Comparison of ENCODE assay signal across 19 cellular contexts in the genomic region with DNA sequence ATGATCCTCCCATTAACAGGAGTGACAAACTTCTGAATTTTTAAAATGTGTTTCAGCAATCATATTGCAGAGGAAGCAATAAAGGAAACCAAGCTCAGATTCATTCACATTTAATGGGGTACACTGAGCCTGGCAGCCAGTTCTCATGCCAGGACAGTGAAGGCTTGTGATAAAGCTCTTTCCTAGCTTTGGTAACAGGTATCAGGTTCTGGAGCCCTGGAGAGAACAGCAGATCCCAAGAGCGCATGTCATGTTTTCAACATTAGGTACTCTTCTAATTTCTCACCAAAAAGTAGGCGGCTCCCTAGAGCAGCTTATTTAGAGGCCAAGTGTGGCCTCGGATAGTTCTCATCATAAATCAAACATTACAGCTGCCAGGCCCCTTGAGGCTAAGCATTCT. TPM values are rescaled to one million over a fixed set of nuclear protein-coding genes. Genes with fewer than 3 reads are reported as not detected.
"Had no signal": no experiment of that assay in that cellular context is flagged by ENCODE, and none has a peak within 500 bp of the region (broad histone marks: within the 10 kb centered on the region; RNA-seq: fewer than 3 reads in every experiment).

No MANE protein-coding gene starts in this region.

RNA-seq across cellular contexts. Expression of gene TBC1D28, which starts 23.3 kb away (rescaled TPM):
- total RNA-seq: activated naive CD4-positive, alpha-beta T cell treated with anti-CD3 and anti-CD28 coated beads for 36 hours; activated naive CD4-positive, alpha-beta T cell treated with anti-CD3 and anti-CD28 coated beads, Interleukin-2, amount 50 U/mL, for 72 hours; activated naive CD8-positive, alpha-beta T cell treated with anti-CD3 and anti-CD28 coated beads for 36 hours; activated naive CD8-positive, alpha-beta T cell treated with anti-CD3 and anti-CD28 coated beads, Interleukin-2, amount 10 ng/mL, durations not matched to agents 7 days and 5 days; activated T-cell treated with anti-CD3 and anti-CD28 coated beads, Interleukin-2, amount 50 U/mL, for 4 hours; activated T-cell treated with anti-CD3 and anti-CD28 coated beads, Interleukin-2, amount 50 U/mL, for 72 hours; activated T-helper 17 cell treated with anti-CD3 and anti-CD28 coated beads, Interleukin-2, amount 50 U/mL, for 72 hours; activated T-helper 2 cell treated with anti-CD3 and anti-CD28 coated beads, Interferon-gamma antibody, Interleukin-2, Interleukin-4, amounts not matched to agents 10 μg/mL and 5 μg/mL and 100 μg/mL, durations not matched to agents 14 hours and 24 hours and 36 hours; adrenal gland; aorta; ascending aorta; astrocyte; body of pancreas; breast epithelium; cardiac muscle cell; cardiac septum; cerebellum; chondrocyte had no signal
- polyA plus RNA-seq: adipose tissue, adrenal gland, aorta, cardiac muscle cell had no signal
